9 cellular contexts compared by ENCODE assay signal in the genomic region with DNA sequence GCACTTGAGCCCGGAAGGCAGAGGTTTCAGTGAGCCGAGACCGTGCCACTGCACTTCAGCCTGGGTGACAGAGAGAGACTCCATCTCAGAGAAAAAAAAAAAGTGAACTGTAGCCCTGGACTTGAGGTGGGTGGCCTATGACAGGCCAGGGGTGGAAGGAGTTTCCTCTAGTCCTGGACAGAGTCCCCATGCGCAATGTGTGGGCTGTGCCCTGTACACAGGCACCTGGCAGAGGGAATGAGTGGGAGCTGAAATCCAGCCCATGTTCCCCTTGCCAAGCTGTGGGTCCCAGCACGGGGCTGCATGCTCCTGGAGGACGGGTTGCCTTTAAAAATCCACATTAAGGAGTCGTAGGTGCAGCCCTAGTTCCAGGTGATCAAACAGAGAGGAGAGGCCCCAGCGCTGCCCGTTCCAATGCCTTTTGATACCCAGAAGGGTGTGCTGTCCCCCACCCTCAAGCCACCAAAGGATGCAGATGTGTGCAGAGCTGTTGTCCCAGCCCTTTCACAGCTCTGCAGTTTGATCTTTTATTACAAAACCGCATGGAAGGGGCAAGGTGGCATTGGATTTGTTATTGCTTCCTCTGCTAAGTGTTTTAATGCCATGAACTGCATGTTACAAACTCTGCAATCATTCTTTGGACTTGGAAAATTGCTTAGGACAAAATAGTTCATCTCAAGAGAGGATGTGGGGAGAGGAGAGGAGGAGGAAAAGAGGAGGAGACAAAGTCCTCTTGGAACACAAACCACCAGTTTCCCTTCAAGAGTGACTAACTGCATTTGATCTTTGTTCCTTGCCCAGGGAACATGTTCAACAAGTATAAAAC. TPM values are rescaled to one million over a fixed set of nuclear protein-coding genes. Genes with fewer than 3 reads are reported as not detected.
DNase-seq lines count a peak whose midpoint lies in the region; ATAC-seq, FAIRE-seq and TF ChIP-seq lines count a peak whose summit lies in the region.
"Had no signal": no experiment of that assay in that cellular context is flagged by ENCODE, and none has a peak within 500 bp of the region (broad histone marks: within the 10 kb centered on the region; RNA-seq: fewer than 3 reads in every experiment).

No MANE protein-coding gene starts in this region.

- POLR2A ChIA-PET in GM10248 (lab: Yijun Ruan, JAX) = no interaction called here

- DNase-seq in M059J (ENCODE audit: low read depth) (peak; percentile 4), kidney glomerular epithelial cell (lab: John Stamatoyannopoulos, UW) (peak; percentile 1), small intestine (peak; percentile 82), GM10248 (ENCODE audit: extremely low spot score) (no peak), cerebellar nuclear complex (lab: John Stamatoyannopoulos, UW) (no peak)

- peak; percentile 78 for FAIRE-seq in colon (lab: Jason Lieb, UNC)
- no peak for FAIRE-seq in small intestine (lab: Jason Lieb, UNC)

- CTCF ChIA-PET in GM10248 (lab: Yijun Ruan, JAX) = interaction anchor here (1.0 kb wide), 1 partner anchor 10 kb away, joined by 3 read pairs; no protein-coding TSS in a partner anchor

- no peak overlapping the region for H3K4me3 ChIP-seq in small intestine (ENCODE audit: low read depth in 1 of 2, low read length in 2 of 2)
- H3K4me3 ChIP-seq: Peyer's patch had no signal

- ATAC-seq in HG03432 (IDR thresholded peaks at IDR 0.05; ENCODE audit: unreplicated experiment) (no peak), GM19455 (IDR thresholded peaks at IDR 0.05; ENCODE audit: unreplicated experiment) (no peak)

- no peaks in the 10 kb centered on the region for H3K36me3 ChIP-seq in small intestine (ENCODE audit: control insufficient read depth in 2 of 2, insufficient read depth in 2 of 2, low read length in 2 of 2)
- H3K36me3 ChIP-seq: Peyer's patch had no signal

- H3K27ac ChIP-seq in small intestine (ENCODE audit: low read depth in 1 of 2, low read length in 1 of 2) = peak overlapping the region; percentile 34 to 72

- no peak for TF ChIP-seq CTCF in GM10248 (IDR thresholded peaks at IDR 0.05; ENCODE audit: control extremely low read depth, extremely low read depth, low read depth, missing control alignments)

- no peaks in the 10 kb centered on the region for H3K4me1 ChIP-seq in small intestine (ENCODE audit: control insufficient read depth in 2 of 2, insufficient read depth in 1 of 2, low read depth in 1 of 2, low read length in 1 of 2)

- H3K9me3 ChIP-seq in small intestine (ENCODE audit: control insufficient read depth, low read depth) = no peaks in the 10 kb centered on the region
- H3K9me3 ChIP-seq: Peyer's patch had no signal

- WGBS in small intestine, 3 donors = 26 to 61% (median 54%) methylated on average over 10 of the region's 10 CpGs

- no peaks in the 10 kb centered on the region for H3K27me3 ChIP-seq in small intestine (ENCODE audit: control insufficient read depth in 2 of 2, insufficient read depth in 2 of 2, low read length in 2 of 2)
- H3K27me3 ChIP-seq: Peyer's patch had no signal

RNA-seq across cellular contexts. Expression of gene PDK3, which starts 38.0 kb away (rescaled TPM):
- 15.3 and 18.5 TPM in 2 replicates for total RNA-seq in M059J (2014; rRNA removed; shearing (Covaris generic))
- 10 to 100 TPM in 1 of 3 donors, 1 to 10 TPM in 2; 7.1 to 13.6 (median 8.9) TPM for polyA plus RNA-seq in small intestine

Comparison
In these comparisons a context has a peak if more than half of its experiments do, and no peak if none do; other contexts are left out.
1. DNase-seq: peak in M059J (single experiment), kidney glomerular epithelial cell (single experiment) and small intestine (single experiment); none in GM10248 (single experiment) and cerebellar nuclear complex (0 of 2).